Comparison of ENCODE assay signal across 31 cellular contexts in genomic region chr1:69739181-69739580, GRCh38.
DNase-seq lines count a peak whose midpoint lies in the region; ATAC-seq and TF ChIP-seq lines count a peak whose summit lies in the region.
"Had no signal": no experiment of that assay in that cellular context is flagged by ENCODE, and none has a peak within 500 bp of the region (broad histone marks: within the 10 kb centered on the region; RNA-seq: fewer than 3 reads in every experiment).

No MANE protein-coding gene starts in this region.

- H4K20me1 ChIP-seq in hepatocyte (ENCODE audit: insufficient read depth, poor library complexity, severe bottlenecking), result no peaks in the 10 kb centered on the region
- no peaks in the 10 kb centered on the region for H4K20me1 ChIP-seq in neural progenitor cell (ENCODE audit: low read depth)

- H2AFZ ChIP-seq in hepatocyte (no peak overlapping the region), neural progenitor cell (replicated peaks) (no peak overlapping the region)

- peak; percentile 2 for DNase-seq in EH (ENCODE audit: low read depth)
- DNase-seq in adipocyte (ENCODE audit: low read depth), result peak; percentile 5
- no peak for DNase-seq in hepatocyte (ENCODE audit: low spot score)
- peak; percentile 5 for DNase-seq in neural progenitor cell (ENCODE audit: low spot score)
- no peak for DNase-seq in activated CD4-positive, alpha-beta memory T cell treated with anti-CD3 and anti-CD28 coated beads, Interleukin-2, amount 10 ng/mL, durations not matched to agents 7 days and 5 days
- DNase-seq in aorta, result no peak
- DNase-seq: activated CD4-positive, alpha-beta T cell treated with anti-CD3 and anti-CD28 coated beads for 4 hours; activated CD8-positive, alpha-beta memory T cell treated with anti-CD3 and anti-CD28 coated beads, Interleukin-2, amount 10 ng/mL, durations not matched to agents 7 days and 5 days; activated T-cell treated with anti-CD3 and anti-CD28 coated beads, Interleukin-2, amount 50 U/mL, for 72 hours; CD8-positive, alpha-beta memory T cell; DMS53; effector CD8-positive, alpha-beta T cell; erythroblast; GF-D8; GOT3; heart left ventricle; Karpas-422; left ventricle myocardium inferior; mucosa of descending colon; NCI-H1694; NCI-H748 treated with DMSO at 0.1 percent for 48 hours; psoas muscle; stimulated activated CD8-positive, alpha-beta memory T cell treated with anti-CD3 and anti-CD28 coated beads, Interleukin-4, amount 100 ng/mL, for 48 hours; stomach; T-helper 2 cell; transverse colon had no signal

- H3K27ac Mint-ChIP-seq in neural progenitor cell, result peak overlapping the region; percentile 65
- H3K27ac Mint-ChIP-seq in activated CD4-positive, alpha-beta memory T cell treated with anti-CD3 and anti-CD28 coated beads, Interleukin-2, amount 10 ng/mL, durations not matched to agents 7 days and 5 days, result no peak overlapping the region
- H3K27ac Mint-ChIP-seq: activated CD8-positive, alpha-beta memory T cell treated with anti-CD3 and anti-CD28 coated beads, Interleukin-2, amount 10 ng/mL, durations not matched to agents 7 days and 5 days; activated T-cell treated with anti-CD3 and anti-CD28 coated beads, Interleukin-2, amount 50 U/mL, for 72 hours; CD8-positive, alpha-beta memory T cell had no signal

- H3K27ac ChIP-seq in hepatocyte (peak overlapping the region; percentile 13), neural progenitor cell (no peak overlapping the region), aorta (ENCODE audit: low read depth in 1 of 2, low read length in 2 of 2) (no peak overlapping the region)
- H3K27ac ChIP-seq: heart left ventricle, left ventricle myocardium inferior, psoas muscle, RWPE1, stomach, transverse colon had no signal

- CTCF ChIA-PET in activated CD4-positive, alpha-beta memory T cell treated with anti-CD3 and anti-CD28 coated beads, Interleukin-2, amount 10 ng/mL, durations not matched to agents 7 days and 5 days (lab: Charles Lee), result interaction anchor here (1.1 to 1.5 kb wide), 2 partner anchors 1139 to 1269 kb away, joined by 3 to 4 read pairs; no protein-coding TSS in a partner anchor

- TF ChIP-seq CTCF in hepatocyte (IDR thresholded peaks at IDR 0.05; ENCODE audit: poor library complexity) (no peak), neural progenitor cell (IDR thresholded peaks at IDR 0.05) (no peak)

- no peaks in the 10 kb centered on the region for H3K79me2 ChIP-seq in hepatocyte
- no peaks in the 10 kb centered on the region for H3K79me2 ChIP-seq in neural progenitor cell (ENCODE audit: low read depth)

- intact Hi-C loops in aorta (cut with DNase I), result loop anchor here in 1 of 2 donors (10.0 kb wide), 1 partner anchor 1274 kb away; no protein-coding TSS in a partner anchor

- H3K9ac ChIP-seq in adipocyte (ENCODE audit: low read length), result no peak overlapping the region
- no peak overlapping the region for H3K9ac ChIP-seq in neural progenitor cell

- H3K4me1 ChIP-seq in adipocyte (ENCODE audit: control insufficient read depth, insufficient read depth, low read length), result peaks cover 9% of the 10 kb centered on the region
- peaks cover 19% of the 10 kb centered on the region for H3K4me1 ChIP-seq in hepatocyte (ENCODE audit: insufficient read depth)
- peaks cover 4% of the 10 kb centered on the region for H3K4me1 ChIP-seq in neural progenitor cell
- H3K4me1 ChIP-seq in aorta (ENCODE audit: control insufficient read depth in 1 of 2, insufficient read depth in 2 of 2, low read length in 2 of 2), result no peaks in the 10 kb centered on the region
- H3K4me1 ChIP-seq: heart left ventricle, left ventricle myocardium inferior, psoas muscle, transverse colon had no signal

- H3K4me1 Mint-ChIP-seq in neural progenitor cell, result peaks cover 30% of the 10 kb centered on the region
- no peaks in the 10 kb centered on the region for H3K4me1 Mint-ChIP-seq in activated CD4-positive, alpha-beta memory T cell treated with anti-CD3 and anti-CD28 coated beads, Interleukin-2, amount 10 ng/mL, durations not matched to agents 7 days and 5 days
- H3K4me1 Mint-ChIP-seq: activated CD8-positive, alpha-beta memory T cell treated with anti-CD3 and anti-CD28 coated beads, Interleukin-2, amount 10 ng/mL, durations not matched to agents 7 days and 5 days; activated naive CD4-positive, alpha-beta T cell treated with anti-CD3 and anti-CD28 coated beads, Interleukin-2, amount 50 U/mL, for 24 hours; CD8-positive, alpha-beta memory T cell had no signal

- POLR2A ChIA-PET in activated CD4-positive, alpha-beta memory T cell treated with anti-CD3 and anti-CD28 coated beads, Interleukin-2, amount 10 ng/mL, durations not matched to agents 7 days and 5 days (lab: Charles Lee), result no interaction called here

- H3K27me3 ChIP-seq in adipocyte (replicated peaks; ENCODE audit: control insufficient read depth, insufficient read depth, low read length) (no peaks in the 10 kb centered on the region), hepatocyte (no peaks in the 10 kb centered on the region), neural progenitor cell (no peaks in the 10 kb centered on the region), aorta (ENCODE audit: control insufficient read depth in 1 of 2, insufficient read depth in 2 of 2, low read length in 1 of 2) (no peaks in the 10 kb centered on the region)
- H3K27me3 ChIP-seq: heart left ventricle, stomach, transverse colon had no signal

- H3K27me3 Mint-ChIP-seq in neural progenitor cell (ENCODE audit: insufficient read depth, low read depth), result no peaks in the 10 kb centered on the region
- no peaks in the 10 kb centered on the region for H3K27me3 Mint-ChIP-seq in activated CD4-positive, alpha-beta memory T cell treated with anti-CD3 and anti-CD28 coated beads, Interleukin-2, amount 10 ng/mL, durations not matched to agents 7 days and 5 days
- H3K27me3 Mint-ChIP-seq: activated CD8-positive, alpha-beta memory T cell treated with anti-CD3 and anti-CD28 coated beads, Interleukin-2, amount 10 ng/mL, durations not matched to agents 7 days and 5 days; activated naive CD4-positive, alpha-beta T cell treated with anti-CD3 and anti-CD28 coated beads, Interleukin-2, amount 50 U/mL, for 24 hours; CD8-positive, alpha-beta memory T cell had no signal

- ATAC-seq in HG03521 (IDR thresholded peaks at IDR 0.05; ENCODE audit: unreplicated experiment) (no peak), HG02610 (IDR thresholded peaks at IDR 0.05; ENCODE audit: unreplicated experiment) (no peak), aorta (ENCODE audit: low FRiP score) (no peak)
- ATAC-seq: activated CD8-positive, alpha-beta memory T cell treated with anti-CD3 and anti-CD28 coated beads, Interleukin-2, amount 10 ng/mL, durations not matched to agents 7 days and 5 days; activated T-cell treated with anti-CD3 and anti-CD28 coated beads, Interleukin-2, amount 50 U/mL, for 72 hours; heart left ventricle; mucosa of descending colon; psoas muscle; SK-N-SH treated with all-trans-retinoic acid at 6 μM for 48 hours had no signal

- WGBS in hepatocyte (ENCODE audit: low lambda C conversion rate, missing lambda C conversion rate), result 55% methylated on average over 1 of the region's 1 CpG
- WGBS in aorta, 2 donors, result 75 to 81% methylated on average over 1 of the region's 1 CpG

- no peak overlapping the region for H3K4me3 ChIP-seq in adipocyte (ENCODE audit: low read length)
- no peak overlapping the region for H3K4me3 ChIP-seq in hepatocyte
- H3K4me3 ChIP-seq in neural progenitor cell, result no peak overlapping the region
- H3K4me3 ChIP-seq in aorta (ENCODE audit: low read length in 2 of 2), result no peak overlapping the region
- H3K4me3 ChIP-seq: heart left ventricle, left ventricle myocardium inferior, mucosa of descending colon, psoas muscle, stomach, transverse colon had no signal

- no peaks in the 10 kb centered on the region for H3F3A ChIP-seq in neural progenitor cell (ENCODE audit: low read depth)

- peak overlapping the region; percentile 16 for H3K4me2 ChIP-seq in hepatocyte
- H3K4me2 ChIP-seq in neural progenitor cell, result no peak overlapping the region

- H3K36me3 Mint-ChIP-seq in neural progenitor cell, result peaks cover 6% of the 10 kb centered on the region
- H3K36me3 Mint-ChIP-seq in activated CD4-positive, alpha-beta memory T cell treated with anti-CD3 and anti-CD28 coated beads, Interleukin-2, amount 10 ng/mL, durations not matched to agents 7 days and 5 days (ENCODE audit: low read depth), result no peaks in the 10 kb centered on the region
- H3K36me3 Mint-ChIP-seq: activated CD8-positive, alpha-beta memory T cell treated with anti-CD3 and anti-CD28 coated beads, Interleukin-2, amount 10 ng/mL, durations not matched to agents 7 days and 5 days; activated naive CD4-positive, alpha-beta T cell treated with anti-CD3 and anti-CD28 coated beads, Interleukin-2, amount 50 U/mL, for 24 hours; CD8-positive, alpha-beta memory T cell had no signal

- no peak overlapping the region for H3K4me3 Mint-ChIP-seq in neural progenitor cell
- no peak overlapping the region for H3K4me3 Mint-ChIP-seq in activated CD4-positive, alpha-beta memory T cell treated with anti-CD3 and anti-CD28 coated beads, Interleukin-2, amount 10 ng/mL, durations not matched to agents 7 days and 5 days
- H3K4me3 Mint-ChIP-seq: activated CD8-positive, alpha-beta memory T cell treated with anti-CD3 and anti-CD28 coated beads, Interleukin-2, amount 10 ng/mL, durations not matched to agents 7 days and 5 days; activated naive CD4-positive, alpha-beta T cell treated with anti-CD3 and anti-CD28 coated beads, Interleukin-2, amount 50 U/mL, for 24 hours; activated T-cell treated with anti-CD3 and anti-CD28 coated beads, Interleukin-2, amount 50 U/mL, for 72 hours; CD8-positive, alpha-beta memory T cell had no signal

- H3K9me3 ChIP-seq in adipocyte (ENCODE audit: control insufficient read depth, low read length) (peaks cover 3% of the 10 kb centered on the region), hepatocyte (ENCODE audit: low read depth) (no peaks in the 10 kb centered on the region), neural progenitor cell (ENCODE audit: low read depth) (no peaks in the 10 kb centered on the region), aorta (ENCODE audit: control insufficient read depth, low read length) (no peaks in the 10 kb centered on the region)
- H3K9me3 ChIP-seq: mucosa of descending colon, psoas muscle, stomach, transverse colon had no signal

- H3K9me3 Mint-ChIP-seq in neural progenitor cell, result peaks cover 12% of the 10 kb centered on the region
- no peaks in the 10 kb centered on the region for H3K9me3 Mint-ChIP-seq in activated CD4-positive, alpha-beta memory T cell treated with anti-CD3 and anti-CD28 coated beads, Interleukin-2, amount 10 ng/mL, durations not matched to agents 7 days and 5 days
- H3K9me3 Mint-ChIP-seq: activated naive CD4-positive, alpha-beta T cell treated with anti-CD3 and anti-CD28 coated beads, Interleukin-2, amount 50 U/mL, for 24 hours had no signal

- no peaks in the 10 kb centered on the region for H3K36me3 ChIP-seq in adipocyte (ENCODE audit: control insufficient read depth, insufficient read depth, low read length, severe bottlenecking)
- H3K36me3 ChIP-seq in hepatocyte (replicated peaks; ENCODE audit: insufficient read depth, low read depth), result no peaks in the 10 kb centered on the region
- no peaks in the 10 kb centered on the region for H3K36me3 ChIP-seq in neural progenitor cell
- H3K36me3 ChIP-seq in aorta (ENCODE audit: control insufficient read depth in 1 of 2, insufficient read depth in 2 of 2, low read length in 1 of 2), result no peaks in the 10 kb centered on the region
- H3K36me3 ChIP-seq: heart left ventricle, left ventricle myocardium inferior, stomach, transverse colon had no signal

- no peaks in the 10 kb centered on the region for H3K9me2 ChIP-seq in hepatocyte (replicated peaks; ENCODE audit: insufficient read depth)

Comparison
In these comparisons a context has a peak if more than half of its experiments do, and no peak if none do; other contexts are left out.
1. DNase-seq: peak in EH (single experiment), adipocyte (single experiment) and neural progenitor cell (single experiment); none in hepatocyte (single experiment), activated CD4-positive, alpha-beta memory T cell treated with anti-CD3 and anti-CD28 coated beads, Interleukin-2, amount 10 ng/mL, durations not matched to agents 7 days and 5 days (single experiment) and aorta (0 of 2).